Comparison of ENCODE assay signal across 1 cellular context in genomic region chr1:74858136-74858535, GRCh38.
TF ChIP-seq lines count a peak whose summit lies in the region.

No MANE protein-coding gene starts in this region.

TF ChIP-seq in GM12878, 131 proteins besides CTCF, POLR2A, EP300 and RAD21 (continued from another document and continues in another):
- TF ChIP-seq PBX3 (IDR thresholded peaks at IDR 0.05; ENCODE audit: insufficient replicate concordance, low read depth, low read length), result no peak
- TF ChIP-seq, protein P1, sequence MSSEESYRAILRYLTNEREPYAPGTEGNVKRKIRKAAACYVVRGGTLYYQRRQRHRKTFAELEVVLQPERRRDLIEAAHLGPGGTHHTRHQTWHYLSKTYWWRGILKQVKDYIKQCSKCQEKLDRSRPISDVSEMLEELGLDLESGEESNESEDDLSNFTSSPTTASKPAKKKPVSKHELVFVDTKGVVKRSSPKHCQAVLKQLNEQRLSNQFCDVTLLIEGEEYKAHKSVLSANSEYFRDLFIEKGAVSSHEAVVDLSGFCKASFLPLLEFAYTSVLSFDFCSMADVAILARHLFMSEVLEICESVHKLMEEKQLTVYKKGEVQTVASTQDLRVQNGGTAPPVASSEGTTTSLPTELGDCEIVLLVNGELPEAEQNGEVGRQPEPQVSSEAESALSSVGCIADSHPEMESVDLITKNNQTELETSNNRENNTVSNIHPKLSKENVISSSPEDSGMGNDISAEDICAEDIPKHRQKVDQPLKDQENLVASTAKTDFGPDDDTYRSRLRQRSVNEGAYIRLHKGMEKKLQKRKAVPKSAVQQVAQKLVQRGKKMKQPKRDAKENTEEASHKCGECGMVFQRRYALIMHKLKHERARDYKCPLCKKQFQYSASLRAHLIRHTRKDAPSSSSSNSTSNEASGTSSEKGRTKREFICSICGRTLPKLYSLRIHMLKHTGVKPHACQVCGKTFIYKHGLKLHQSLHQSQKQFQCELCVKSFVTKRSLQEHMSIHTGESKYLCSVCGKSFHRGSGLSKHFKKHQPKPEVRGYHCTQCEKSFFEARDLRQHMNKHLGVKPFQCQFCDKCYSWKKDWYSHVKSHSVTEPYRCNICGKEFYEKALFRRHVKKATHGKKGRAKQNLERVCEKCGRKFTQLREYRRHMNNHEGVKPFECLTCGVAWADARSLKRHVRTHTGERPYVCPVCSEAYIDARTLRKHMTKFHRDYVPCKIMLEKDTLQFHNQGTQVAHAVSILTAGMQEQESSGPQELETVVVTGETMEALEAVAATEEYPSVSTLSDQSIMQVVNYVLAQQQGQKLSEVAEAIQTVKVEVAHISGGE (CRISPR knock-in tag; IDR thresholded peaks at IDR 0.05), result no peak
- TF ChIP-seq GABPA (IDR thresholded peaks at IDR 0.05; ENCODE audit: low read depth), result no peak
- TF ChIP-seq JUND (IDR thresholded peaks at IDR 0.05; ENCODE audit: low read depth, low read length), result no peak
- no peak for TF ChIP-seq LARP7 (IDR thresholded peaks at IDR 0.05)
- TF ChIP-seq MYC (IDR thresholded peaks at IDR 0.05; ENCODE audit: insufficient read depth, insufficient read length, insufficient replicate concordance, low read length, severe bottlenecking), result no peak
- TF ChIP-seq IKZF2 (IDR thresholded peaks at IDR 0.05), result peak in 1 of 2 experiments; percentile 43; a peak in 2 of 4 replicates
- peak; percentile 84 for TF ChIP-seq RUNX3 (IDR thresholded peaks at IDR 0.05; ENCODE audit: low read length)
- TF ChIP-seq BCL11A (IDR thresholded peaks at IDR 0.05; ENCODE audit: low read depth, low read length), result peak; percentile 35; the same call in 1 of the 2 replicates
- TF ChIP-seq SREBF1 (IDR thresholded peaks at IDR 0.05; ENCODE audit: low read length), result no peak
- no peak for TF ChIP-seq KDM1A (IDR thresholded peaks at IDR 0.05; ENCODE audit: borderline replicate concordance)
- peak; percentile 66 for TF ChIP-seq NR2F1 (conservative IDR thresholded peaks at IDR 0.05)
- no peak for TF ChIP-seq ZNF207 (IDR thresholded peaks at IDR 0.05; ENCODE audit: borderline replicate concordance)
- TF ChIP-seq, protein P2, sequence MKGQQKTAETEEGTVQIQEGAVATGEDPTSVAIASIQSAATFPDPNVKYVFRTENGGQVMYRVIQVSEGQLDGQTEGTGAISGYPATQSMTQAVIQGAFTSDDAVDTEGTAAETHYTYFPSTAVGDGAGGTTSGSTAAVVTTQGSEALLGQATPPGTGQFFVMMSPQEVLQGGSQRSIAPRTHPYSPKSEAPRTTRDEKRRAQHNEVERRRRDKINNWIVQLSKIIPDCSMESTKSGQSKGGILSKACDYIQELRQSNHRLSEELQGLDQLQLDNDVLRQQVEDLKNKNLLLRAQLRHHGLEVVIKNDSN (IDR thresholded peaks at IDR 0.05; ENCODE audit: borderline replicate concordance, extremely low read length, insufficient read depth, low read depth, low read length), result no peak
- TF ChIP-seq BCL3 (IDR thresholded peaks at IDR 0.05; ENCODE audit: borderline replicate concordance, insufficient read depth, low read depth, low read length, poor library complexity, severe bottlenecking), result no peak
- TF ChIP-seq PRDM15 (CRISPR knock-in tag; IDR thresholded peaks at IDR 0.05), result no peak
- no peak for TF ChIP-seq TAF1 (IDR thresholded peaks at IDR 0.05; ENCODE audit: borderline replicate concordance, low read depth, low read length)
- no peak for TF ChIP-seq RELA (IDR thresholded peaks at IDR 0.05; ENCODE audit: borderline replicate concordance, partially characterized antibody)
- peak; percentile 52 for TF ChIP-seq JUNB (IDR thresholded peaks at IDR 0.05)
- TF ChIP-seq USF2 (IDR thresholded peaks at IDR 0.05; ENCODE audit: borderline replicate concordance, low read depth, low read length), result no peak
- TF ChIP-seq MTA2 (IDR thresholded peaks at IDR 0.05; ENCODE audit: low read depth), result peak; percentile 71
- TF ChIP-seq SMAD1 (IDR thresholded peaks at IDR 0.05; ENCODE audit: low read depth, partially characterized antibody), result no peak
- TF ChIP-seq POLR2AphosphoS5 (IDR thresholded peaks at IDR 0.05; ENCODE audit: low read length), result no peak
- no peak for TF ChIP-seq POLR2AphosphoS2 (IDR thresholded peaks at IDR 0.05; ENCODE audit: low read depth, low read length)
- TF ChIP-seq SMAD5 (IDR thresholded peaks at IDR 0.05; ENCODE audit: low read depth), result no peak
- no peak for TF ChIP-seq BCLAF1 (IDR thresholded peaks at IDR 0.05)
- TF ChIP-seq, protein P3, sequence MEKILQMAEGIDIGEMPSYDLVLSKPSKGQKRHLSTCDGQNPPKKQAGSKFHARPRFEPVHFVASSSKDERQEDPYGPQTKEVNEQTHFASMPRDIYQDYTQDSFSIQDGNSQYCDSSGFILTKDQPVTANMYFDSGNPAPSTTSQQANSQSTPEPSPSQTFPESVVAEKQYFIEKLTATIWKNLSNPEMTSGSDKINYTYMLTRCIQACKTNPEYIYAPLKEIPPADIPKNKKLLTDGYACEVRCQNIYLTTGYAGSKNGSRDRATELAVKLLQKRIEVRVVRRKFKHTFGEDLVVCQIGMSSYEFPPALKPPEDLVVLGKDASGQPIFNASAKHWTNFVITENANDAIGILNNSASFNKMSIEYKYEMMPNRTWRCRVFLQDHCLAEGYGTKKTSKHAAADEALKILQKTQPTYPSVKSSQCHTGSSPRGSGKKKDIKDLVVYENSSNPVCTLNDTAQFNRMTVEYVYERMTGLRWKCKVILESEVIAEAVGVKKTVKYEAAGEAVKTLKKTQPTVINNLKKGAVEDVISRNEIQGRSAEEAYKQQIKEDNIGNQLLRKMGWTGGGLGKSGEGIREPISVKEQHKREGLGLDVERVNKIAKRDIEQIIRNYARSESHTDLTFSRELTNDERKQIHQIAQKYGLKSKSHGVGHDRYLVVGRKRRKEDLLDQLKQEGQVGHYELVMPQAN (conservative IDR thresholded peaks at IDR 0.05), result no peak
- TF ChIP-seq CBX5 (IDR thresholded peaks at IDR 0.05; ENCODE audit: low read depth), result no peak
- no peak for TF ChIP-seq BRCA1 (IDR thresholded peaks at IDR 0.05; ENCODE audit: low read depth, low read length)
- no peak for TF ChIP-seq ZNF622 (IDR thresholded peaks at IDR 0.05)
- TF ChIP-seq HDAC6 (IDR thresholded peaks at IDR 0.05; ENCODE audit: unreplicated experiment), result no peak
- TF ChIP-seq NR2C2 (IDR thresholded peaks at IDR 0.05; ENCODE audit: borderline replicate concordance, control insufficient read depth, insufficient read length, low read depth), result no peak
- no peak for TF ChIP-seq BHLHE40 (IDR thresholded peaks at IDR 0.05; ENCODE audit: borderline replicate concordance in 1 of 2, low read depth in 2 of 2, low read length in 1 of 2)
- no peak; the same call in 1 of the 2 replicates for TF ChIP-seq IKZF1 (conservative IDR thresholded peaks at IDR 0.05)
- TF ChIP-seq TBL1XR1 (IDR thresholded peaks at IDR 0.05; ENCODE audit: low read depth, low read length), result no peak
- TF ChIP-seq SUZ12 (IDR thresholded peaks at IDR 0.05; ENCODE audit: unreplicated experiment), result no peak
- TF ChIP-seq EZH2 (IDR thresholded peaks at IDR 0.05; ENCODE audit: borderline replicate concordance, control insufficient read depth, low read depth, low read length), result no peak
- 0 out of 2 replicates have a peak, but pooled peaks have one; percentile 36 for TF ChIP-seq TCF7 (IDR thresholded peaks at IDR 0.05; ENCODE audit: borderline replicate concordance)
- no peak for TF ChIP-seq FOS (IDR thresholded peaks at IDR 0.05; ENCODE audit: borderline replicate concordance, extremely low read depth, insufficient read length)
- TF ChIP-seq ZNF217 (IDR thresholded peaks at IDR 0.05), result no peak
- TF ChIP-seq, protein P4, sequence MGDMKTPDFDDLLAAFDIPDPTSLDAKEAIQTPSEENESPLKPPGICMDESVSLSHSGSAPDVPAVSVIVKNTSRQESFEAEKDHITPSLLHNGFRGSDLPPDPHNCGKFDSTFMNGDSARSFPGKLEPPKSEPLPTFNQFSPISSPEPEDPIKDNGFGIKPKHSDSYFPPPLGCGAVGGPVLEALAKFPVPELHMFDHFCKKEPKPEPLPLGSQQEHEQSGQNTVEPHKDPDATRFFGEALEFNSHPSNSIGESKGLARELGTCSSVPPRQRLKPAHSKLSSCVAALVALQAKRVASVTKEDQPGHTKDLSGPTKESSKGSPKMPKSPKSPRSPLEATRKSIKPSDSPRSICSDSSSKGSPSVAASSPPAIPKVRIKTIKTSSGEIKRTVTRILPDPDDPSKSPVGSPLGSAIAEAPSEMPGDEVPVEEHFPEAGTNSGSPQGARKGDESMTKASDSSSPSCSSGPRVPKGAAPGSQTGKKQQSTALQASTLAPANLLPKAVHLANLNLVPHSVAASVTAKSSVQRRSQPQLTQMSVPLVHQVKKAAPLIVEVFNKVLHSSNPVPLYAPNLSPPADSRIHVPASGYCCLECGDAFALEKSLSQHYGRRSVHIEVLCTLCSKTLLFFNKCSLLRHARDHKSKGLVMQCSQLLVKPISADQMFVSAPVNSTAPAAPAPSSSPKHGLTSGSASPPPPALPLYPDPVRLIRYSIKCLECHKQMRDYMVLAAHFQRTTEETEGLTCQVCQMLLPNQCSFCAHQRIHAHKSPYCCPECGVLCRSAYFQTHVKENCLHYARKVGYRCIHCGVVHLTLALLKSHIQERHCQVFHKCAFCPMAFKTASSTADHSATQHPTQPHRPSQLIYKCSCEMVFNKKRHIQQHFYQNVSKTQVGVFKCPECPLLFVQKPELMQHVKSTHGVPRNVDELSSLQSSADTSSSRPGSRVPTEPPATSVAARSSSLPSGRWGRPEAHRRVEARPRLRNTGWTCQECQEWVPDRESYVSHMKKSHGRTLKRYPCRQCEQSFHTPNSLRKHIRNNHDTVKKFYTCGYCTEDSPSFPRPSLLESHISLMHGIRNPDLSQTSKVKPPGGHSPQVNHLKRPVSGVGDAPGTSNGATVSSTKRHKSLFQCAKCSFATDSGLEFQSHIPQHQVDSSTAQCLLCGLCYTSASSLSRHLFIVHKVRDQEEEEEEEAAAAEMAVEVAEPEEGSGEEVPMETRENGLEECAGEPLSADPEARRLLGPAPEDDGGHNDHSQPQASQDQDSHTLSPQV (IDR thresholded peaks at IDR 0.05), result no peak
- TF ChIP-seq YBX1 (IDR thresholded peaks at IDR 0.05), result no peak
- TF ChIP-seq RCOR1 (conservative IDR thresholded peaks at IDR 0.05; ENCODE audit: low read depth, low read length), result no peak
